ENCODE assay signal across 16 cellular contexts in the genomic region with DNA sequence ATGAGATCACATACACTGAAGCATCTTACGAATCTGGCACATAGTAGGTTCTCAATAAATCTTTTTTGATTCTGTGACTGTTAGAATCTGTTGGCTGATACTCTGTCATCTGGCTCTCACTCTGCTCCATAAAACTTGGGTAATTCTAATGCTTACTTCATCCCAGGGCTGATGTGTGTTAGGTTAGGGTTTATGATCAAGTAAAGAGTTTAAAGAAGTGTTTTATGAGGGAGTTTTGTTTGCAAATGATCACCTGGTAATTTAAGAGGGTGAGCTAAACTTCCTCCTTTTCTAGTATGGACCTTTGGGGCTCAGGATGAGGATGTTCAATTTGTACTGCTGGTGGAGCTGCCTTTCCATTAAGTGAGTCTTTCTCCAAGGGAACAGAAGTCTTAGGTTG.
DNase-seq lines count a peak whose midpoint lies in the region; ATAC-seq and TF ChIP-seq lines count a peak whose summit lies in the region.
"Had no signal": no experiment of that assay in that cellular context is flagged by ENCODE, and none has a peak within 500 bp of the region (broad histone marks: within the 10 kb centered on the region; RNA-seq: fewer than 3 reads in every experiment).

No MANE protein-coding gene starts in this region.

- H4K8ac ChIP-seq in mesenchymal stem cell (ENCODE audit: low read length) = no peak overlapping the region

- no peak overlapping the region for H3K9ac ChIP-seq in mesenchymal stem cell (ENCODE audit: low read length)
- H3K9ac ChIP-seq in mammary epithelial cell (ENCODE audit: insufficient read depth, low read length) = no peak overlapping the region

- H3K27ac ChIP-seq in HEK293 (ENCODE audit: extremely low read depth, low read depth, low read length) = no peak overlapping the region
- H3K27ac ChIP-seq in mesenchymal stem cell (ENCODE audit: low read length, poor library complexity, severe bottlenecking) = no peak overlapping the region
- H3K27ac ChIP-seq in mammary epithelial cell (ENCODE audit: insufficient read depth, low read depth, low read length) = no peak overlapping the region
- H3K27ac ChIP-seq in esophagus squamous epithelium = no peak overlapping the region

- peaks cover 34% of the 10 kb centered on the region for H3K9me3 Mint-ChIP-seq in nephron progenitor cell

- DNase-seq in LNCaP clone FGC (ENCODE audit: low read depth) (peak; percentile 45), mesenchymal stem cell (no peak), nephron progenitor cell (no peak), mammary epithelial cell (no peak), esophagus squamous epithelium (lab: John Stamatoyannopoulos, UW) (no peak)
- DNase-seq: C1 segment of cervical spinal cord; Calu3; CD4-positive, alpha-beta memory T cell; COR-L47; DMS53; DMS79 treated with DMSO at 0.1 percent for 48 hours; GF-D8; GOT3 had no signal

- H3K4me3 ChIP-seq in HEK293 (ENCODE audit: low read depth, low read length) (no peak overlapping the region), LNCaP clone FGC (ENCODE audit: low read depth, low read length) (no peak overlapping the region), mesenchymal stem cell (ENCODE audit: insufficient read depth in 1 of 2, low read depth in 1 of 2, low read length in 2 of 2) (no peak overlapping the region), mammary epithelial cell (replicated peaks in 1 of 3; ENCODE audit: insufficient read depth in 1 of 3, low read depth in 2 of 3, low read length in 3 of 3) (no peak overlapping the region), esophagus squamous epithelium (no peak overlapping the region)
- H3K4me3 ChIP-seq: HAP-1 had no signal

- no peaks in the 10 kb centered on the region for H3K9me3 ChIP-seq in HEK293 (ENCODE audit: control insufficient read depth, insufficient read depth, low read depth, low read length)
- no peaks in the 10 kb centered on the region for H3K9me3 ChIP-seq in mesenchymal stem cell (ENCODE audit: control insufficient read depth, low read length)
- H3K9me3 ChIP-seq in mammary epithelial cell (replicated peaks; ENCODE audit: insufficient read depth, low read length) = peaks cover 18% of the 10 kb centered on the region
- H3K9me3 ChIP-seq in esophagus squamous epithelium = no peaks in the 10 kb centered on the region
- H3K9me3 ChIP-seq: HAP-1 had no signal

- no peaks in the 10 kb centered on the region for H3K27me3 Mint-ChIP-seq in nephron progenitor cell (ENCODE audit: low read depth, poor library complexity)
- H3K27me3 Mint-ChIP-seq: CD4-positive, alpha-beta memory T cell had no signal

- dilution Hi-C loops in mammary epithelial cell (cut with HindIII; ENCODE audit: low sequenced_read_pairs) = no loop called here

- no peak for ATAC-seq in HG02852 (IDR thresholded peaks at IDR 0.05; ENCODE audit: unreplicated experiment)

- no peak for TF ChIP-seq POLR2A in esophagus squamous epithelium (IDR thresholded peaks at IDR 0.05)

- H3K4ac ChIP-seq in mesenchymal stem cell (ENCODE audit: low read depth in 1 of 2, low read length in 2 of 2) = no peak overlapping the region

- no peak overlapping the region for H4K91ac ChIP-seq in mesenchymal stem cell (ENCODE audit: low read length)

- H4K20me1 ChIP-seq in mammary epithelial cell (ENCODE audit: insufficient read depth, low read length) = no peaks in the 10 kb centered on the region

- no peak overlapping the region for H3K14ac ChIP-seq in mesenchymal stem cell (ENCODE audit: low read length in 2 of 2)

- no peaks in the 10 kb centered on the region for H3K79me1 ChIP-seq in mesenchymal stem cell (replicated peaks; ENCODE audit: low read length, poor library complexity, severe bottlenecking)

- no peak overlapping the region for H2AFZ ChIP-seq in mesenchymal stem cell (ENCODE audit: low read depth, low read length)
- no peak overlapping the region for H2AFZ ChIP-seq in mammary epithelial cell (ENCODE audit: low read depth, low read length)

- no peak overlapping the region for H2BK12ac ChIP-seq in mesenchymal stem cell (ENCODE audit: low read length in 2 of 2)

- no peak overlapping the region for H2BK120ac ChIP-seq in mesenchymal stem cell (ENCODE audit: low read depth, low read length)

- H3K27me3 ChIP-seq in mesenchymal stem cell (ENCODE audit: control insufficient read depth in 1 of 2, insufficient read depth in 1 of 2, low read length in 2 of 2) = no peaks in the 10 kb centered on the region
- no peaks in the 10 kb centered on the region for H3K27me3 ChIP-seq in mammary epithelial cell (ENCODE audit: insufficient read depth, low read length)
- no peaks in the 10 kb centered on the region for H3K27me3 ChIP-seq in esophagus squamous epithelium

- BruUV-seq in mammary epithelial cell (replicated peaks; lab: Mats Ljungman, UMichigan) = no TSS peak

- no peak overlapping the region for H3K18ac ChIP-seq in mesenchymal stem cell (ENCODE audit: low read depth in 1 of 2, low read length in 2 of 2)

- H3K4me2 ChIP-seq in mesenchymal stem cell (ENCODE audit: low read length, poor library complexity, severe bottlenecking) = no peak overlapping the region
- no peak overlapping the region for H3K4me2 ChIP-seq in mammary epithelial cell (ENCODE audit: insufficient read depth, low read depth, low read length)

- no peak overlapping the region for H3K4me3 Mint-ChIP-seq in nephron progenitor cell
- H3K4me3 Mint-ChIP-seq: CD4-positive, alpha-beta memory T cell had no signal

- H3K4me1 ChIP-seq in HEK293 (ENCODE audit: control insufficient read depth, insufficient read depth, low read length) (peaks cover 8% of the 10 kb centered on the region), mesenchymal stem cell (ENCODE audit: control insufficient read depth, insufficient read depth, low read depth, low read length) (peaks cover 11% of the 10 kb centered on the region), mammary epithelial cell (ENCODE audit: insufficient read depth, low read length) (no peaks in the 10 kb centered on the region), esophagus squamous epithelium (peaks cover 5 to 41% (median 19%) of the 10 kb centered on the region in 3 donors)
- H3K4me1 ChIP-seq: HAP-1 had no signal

- H3K36me3 ChIP-seq in HEK293 (ENCODE audit: control insufficient read depth in 2 of 2, insufficient read depth in 1 of 2, low read length in 2 of 2) = no peaks in the 10 kb centered on the region
- no peaks in the 10 kb centered on the region for H3K36me3 ChIP-seq in mesenchymal stem cell (ENCODE audit: control insufficient read depth in 1 of 2, insufficient read depth in 2 of 2, low read depth in 1 of 2, low read length in 2 of 2)
- H3K36me3 ChIP-seq in mammary epithelial cell (ENCODE audit: insufficient read depth, low read length) = no peaks in the 10 kb centered on the region
- no peaks in the 10 kb centered on the region for H3K36me3 ChIP-seq in esophagus squamous epithelium
- H3K36me3 ChIP-seq: HAP-1 had no signal

- no peak overlapping the region for H2BK5ac ChIP-seq in mesenchymal stem cell (ENCODE audit: low read depth, low read length, poor library complexity, severe bottlenecking)

- H2BK15ac ChIP-seq in mesenchymal stem cell (ENCODE audit: low read depth, poor library complexity, severe bottlenecking) = no peak overlapping the region

- peaks cover 35% of the 10 kb centered on the region for H3K36me3 Mint-ChIP-seq in nephron progenitor cell (ENCODE audit: low read depth)

- intact Hi-C loops in mammary epithelial cell (cut with micrococcal nuclease) = no loop called here
- intact Hi-C loops in esophagus squamous epithelium (cut with DNase I) = no loop called here

- in situ Hi-C loops in mammary epithelial cell (cut with MboI; ENCODE audit: low sequenced_read_pairs in 2 of 2) = no loop called here

- WGBS in mesenchymal stem cell = 91% methylated on average over 1 of the region's 1 CpG
- WGBS in mammary epithelial cell (ENCODE audit: low coverage, missing lambda C conversion rate) = 86% methylated on average over 1 of the region's 1 CpG
- 75 to 94% methylated on average over 1 of the region's 1 CpG for WGBS in esophagus squamous epithelium, 2 donors

- H3K27ac Mint-ChIP-seq in nephron progenitor cell = peak overlapping the region; percentile 62

- no peak overlapping the region for H3K23ac ChIP-seq in mesenchymal stem cell (ENCODE audit: low read length in 2 of 2)

- CTCF ChIA-PET in HEK293 (lab: Yijun Ruan, JAX) = no interaction called here
- CTCF ChIA-PET in mammary epithelial cell (lab: Charles Lee; ENCODE audit: low non-redundant PET) = no interaction called here

- POLR2A ChIA-PET in HEK293 (lab: Yijun Ruan, JAX) = no interaction called here

- no peaks in the 10 kb centered on the region for H3K79me2 ChIP-seq in mammary epithelial cell (ENCODE audit: insufficient read depth, low read length)

- H2AK5ac ChIP-seq in mesenchymal stem cell (ENCODE audit: low read length, severe bottlenecking) = peak overlapping the region; percentile 55

- TF ChIP-seq CTCF in HEK293 (tag by site-specific recombination; IDR thresholded peaks at IDR 0.05) = no peak
- peak; percentile 22; the same call in 1 of the 2 replicates for TF ChIP-seq CTCF in LNCaP clone FGC (IDR thresholded peaks at IDR 0.05; ENCODE audit: control insufficient read depth, extremely low read depth, insufficient read depth)
- TF ChIP-seq CTCF in nephron progenitor cell (IDR thresholded peaks at IDR 0.05) = no peak
- no peak for TF ChIP-seq CTCF in mammary epithelial cell (conservative IDR thresholded peaks at IDR 0.05 in 1 of 2, IDR thresholded peaks at IDR 0.05 in 1 of 2; ENCODE audit: extremely low read depth in 1 of 2, insufficient read depth in 1 of 2, low read depth in 1 of 2, low read length in 2 of 2)
- TF ChIP-seq CTCF in esophagus squamous epithelium (IDR thresholded peaks at IDR 0.05) = no peak

- peaks cover 62% of the 10 kb centered on the region for H3K4me1 Mint-ChIP-seq in nephron progenitor cell
- H3K4me1 Mint-ChIP-seq: CD4-positive, alpha-beta memory T cell had no signal

TF ChIP-seq in HEK293, 187 proteins besides CTCF, POLR2A, EP300 and RAD21 (continues in another document):
- no peak for TF ChIP-seq ZNF121 (tag by site-specific recombination; IDR thresholded peaks at IDR 0.05)
- TF ChIP-seq, protein P1, sequence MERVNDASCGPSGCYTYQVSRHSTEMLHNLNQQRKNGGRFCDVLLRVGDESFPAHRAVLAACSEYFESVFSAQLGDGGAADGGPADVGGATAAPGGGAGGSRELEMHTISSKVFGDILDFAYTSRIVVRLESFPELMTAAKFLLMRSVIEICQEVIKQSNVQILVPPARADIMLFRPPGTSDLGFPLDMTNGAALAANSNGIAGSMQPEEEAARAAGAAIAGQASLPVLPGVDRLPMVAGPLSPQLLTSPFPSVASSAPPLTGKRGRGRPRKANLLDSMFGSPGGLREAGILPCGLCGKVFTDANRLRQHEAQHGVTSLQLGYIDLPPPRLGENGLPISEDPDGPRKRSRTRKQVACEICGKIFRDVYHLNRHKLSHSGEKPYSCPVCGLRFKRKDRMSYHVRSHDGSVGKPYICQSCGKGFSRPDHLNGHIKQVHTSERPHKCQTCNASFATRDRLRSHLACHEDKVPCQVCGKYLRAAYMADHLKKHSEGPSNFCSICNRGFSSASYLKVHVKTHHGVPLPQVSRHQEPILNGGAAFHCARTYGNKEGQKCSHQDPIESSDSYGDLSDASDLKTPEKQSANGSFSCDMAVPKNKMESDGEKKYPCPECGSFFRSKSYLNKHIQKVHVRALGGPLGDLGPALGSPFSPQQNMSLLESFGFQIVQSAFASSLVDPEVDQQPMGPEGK (tag by site-specific recombination; IDR thresholded peaks at IDR 0.05) = no peak
- no peak for TF ChIP-seq ZNF274 (IDR thresholded peaks at IDR 0.05; ENCODE audit: low read length)
- no peak for TF ChIP-seq ZNF274 (tag by site-specific recombination; IDR thresholded peaks at IDR 0.05; ENCODE audit: borderline replicate concordance)
